8 cellular contexts compared by ENCODE assay signal in genomic region chr9:87498816-87499454, GRCh38. TPM values are rescaled to one million over a fixed set of nuclear protein-coding genes. Genes with fewer than 3 reads are reported as not detected.
DNase-seq lines count a peak whose midpoint lies in the region; ATAC-seq and TF ChIP-seq lines count a peak whose summit lies in the region.

No MANE protein-coding gene starts in this region.

- intact Hi-C loops in naive thymus-derived CD4-positive, alpha-beta T cell (cut with micrococcal nuclease): no loop called here

- TF ChIP-seq CTCF in choroid plexus epithelial cell (conservative IDR thresholded peaks at IDR 0.05; ENCODE audit: low read depth, low read length) (no peak), GM10266 (IDR thresholded peaks at IDR 0.05; ENCODE audit: control insufficient read depth, insufficient read depth, low read depth, missing control alignments) (no peak)

- peaks cover 0 to 20% (median 10%) of the 10 kb centered on the region in 7 donors for H3K4me1 Mint-ChIP-seq in naive thymus-derived CD4-positive, alpha-beta T cell

- DNase-seq in Ammon's horn (ENCODE audit: low spot score) (peak; percentile 14), choroid plexus epithelial cell (ENCODE audit: low read depth) (no peak), GM10266 (ENCODE audit: extremely low spot score) (no peak)
- DNase-seq in naive thymus-derived CD4-positive, alpha-beta T cell: no peak

- CTCF ChIA-PET in naive thymus-derived CD4-positive, alpha-beta T cell (lab: Charles Lee): no interaction called here

- peaks cover 39% of the 10 kb centered on the region for H3K36me3 ChIP-seq in HUES64 (ENCODE audit: insufficient read depth, low read length)
- no peaks in the 10 kb centered on the region for H3K36me3 ChIP-seq in naive thymus-derived CD4-positive, alpha-beta T cell (ENCODE audit: control insufficient read depth in 2 of 3, insufficient read depth in 3 of 3, low read length in 3 of 3)

- H3K9me3 ChIP-seq in HUES64 (ENCODE audit: insufficient read depth, low read depth, low read length): no peaks in the 10 kb centered on the region
- no peaks in the 10 kb centered on the region for H3K9me3 ChIP-seq in naive thymus-derived CD4-positive, alpha-beta T cell (ENCODE audit: control insufficient read depth in 2 of 3, low read length in 3 of 3)

- 3% methylated on average over 26 of the region's 26 CpGs for WGBS in HUES64

- peak overlapping the region; percentile 93 for H3K9ac ChIP-seq in HUES64 (ENCODE audit: low read depth, low read length)

- H3K27me3 ChIP-seq in HUES64 (ENCODE audit: insufficient read depth, low read length): peaks cover 5% of the 10 kb centered on the region; the same call in 1 of the 2 replicates
- H3K27me3 ChIP-seq in naive thymus-derived CD4-positive, alpha-beta T cell (ENCODE audit: control insufficient read depth in 2 of 2, insufficient read depth in 2 of 2, low read length in 2 of 2): no peaks in the 10 kb centered on the region

- H3K4me3 Mint-ChIP-seq in naive thymus-derived CD4-positive, alpha-beta T cell: peak overlapping the region; percentile 24 to 78 (median 58)

- H3K9me3 Mint-ChIP-seq in naive thymus-derived CD4-positive, alpha-beta T cell: peaks cover 0 to 2% (median 0%) of the 10 kb centered on the region in 11 donors

- H3K36me3 Mint-ChIP-seq in naive thymus-derived CD4-positive, alpha-beta T cell: no peaks in the 10 kb centered on the region

- ATAC-seq in naive thymus-derived CD4-positive, alpha-beta T cell: no peak
- ATAC-seq in HG03354 (IDR thresholded peaks at IDR 0.05; ENCODE audit: poor library complexity, severe bottlenecking, unreplicated experiment) (no peak), GM18867 (IDR thresholded peaks at IDR 0.05; ENCODE audit: unreplicated experiment) (no peak), HG02938 (IDR thresholded peaks at IDR 0.05; ENCODE audit: unreplicated experiment) (no peak)

- peak overlapping the region; percentile 76 for H3K27ac ChIP-seq in HUES64 (ENCODE audit: low read depth, low read length)
- H3K27ac ChIP-seq in naive thymus-derived CD4-positive, alpha-beta T cell (ENCODE audit: low read depth, low read length): no peak overlapping the region

- POLR2A ChIA-PET in naive thymus-derived CD4-positive, alpha-beta T cell (lab: Charles Lee): no interaction called here

- H3K4me1 ChIP-seq in HUES64 (ENCODE audit: insufficient read depth, low read length): peaks cover 16% of the 10 kb centered on the region; the same call in 1 of the 2 replicates
- no peaks in the 10 kb centered on the region for H3K4me1 ChIP-seq in naive thymus-derived CD4-positive, alpha-beta T cell (ENCODE audit: control insufficient read depth in 2 of 2, insufficient read depth in 2 of 2, low read length in 2 of 2)

- peaks cover 56 to 65% (median 60%) of the 10 kb centered on the region in 5 donors for H3K27me3 Mint-ChIP-seq in naive thymus-derived CD4-positive, alpha-beta T cell

- H3K4me3 ChIP-seq in HUES64 (ENCODE audit: low read length): peak overlapping the region; percentile 96
- peak overlapping the region; percentile 65 for H3K4me3 ChIP-seq in choroid plexus epithelial cell (ENCODE audit: low read depth, low read length)
- no peak overlapping the region for H3K4me3 ChIP-seq in naive thymus-derived CD4-positive, alpha-beta T cell (ENCODE audit: low read length)

- H3K27ac Mint-ChIP-seq in naive thymus-derived CD4-positive, alpha-beta T cell: peak overlapping the region in 1 of 9 donors; percentile 25

RNA-seq across cellular contexts. Expression of gene DAPK1, which starts 1.3 kb away (rescaled TPM):
- polyA plus RNA-seq in HUES64 (2013, experiment 1 of 2): 42.8 TPM
- polyA plus RNA-seq in HUES64 (2013, experiment 2 of 2): 41.2 TPM
- total RNA-seq in naive thymus-derived CD4-positive, alpha-beta T cell: 10 to 100 TPM in 1 of 5 experiments, 1 to 10 TPM in 3, under 1 TPM in 1; 0.82 to 44.8 (median 3.4) TPM
- polyA plus RNA-seq in naive thymus-derived CD4-positive, alpha-beta T cell: under 1 TPM; 0.20 to 0.48 TPM
